Comparison of ENCODE assay signal across 8 cellular contexts in genomic region chr15:74696398-74696729, GRCh38. TPM values are rescaled to one million over a fixed set of nuclear protein-coding genes. Genes with fewer than 3 reads are reported as not detected.
DNase-seq lines count a peak whose midpoint lies in the region; ATAC-seq and TF ChIP-seq lines count a peak whose summit lies in the region.

No MANE protein-coding gene starts in this region.

- no peaks in the 10 kb centered on the region for H3K27me3 ChIP-seq in HUES48 (ENCODE audit: control insufficient read depth, insufficient read depth, low read length)
- H3K27me3 ChIP-seq in naive thymus-derived CD4-positive, alpha-beta T cell (ENCODE audit: control insufficient read depth in 2 of 2, insufficient read depth in 2 of 2, low read length in 2 of 2), result no peaks in the 10 kb centered on the region

- POLR2A ChIA-PET in naive thymus-derived CD4-positive, alpha-beta T cell (lab: Charles Lee), result interaction anchor here (0.7 to 1.1 kb wide), 2 partner anchors 75 to 147 kb away, joined by 3 read pairs; partner anchors contain the start of gene ULK3

- H3K4me3 ChIP-seq in AG10803 (ENCODE audit: low read length) (peak overlapping the region; percentile 95), HUES48 (ENCODE audit: low read depth, low read length) (peak overlapping the region; percentile 97)
- peak overlapping the region; percentile 71 for H3K4me3 ChIP-seq in naive thymus-derived CD4-positive, alpha-beta T cell (ENCODE audit: low read length)

- peaks cover 10% of the 10 kb centered on the region for H3K27me3 Mint-ChIP-seq in chondrocyte (ENCODE audit: low read depth)
- peaks cover 0 to 3% (median 0%) of the 10 kb centered on the region in 5 donors for H3K27me3 Mint-ChIP-seq in naive thymus-derived CD4-positive, alpha-beta T cell

- DNase-seq in AG10803 (ENCODE audit: low read depth) (no peak), chondrocyte (ENCODE audit: low spot score) (no peak), midbrain (lab: John Stamatoyannopoulos, UW) (no peak)
- no peak for DNase-seq in naive thymus-derived CD4-positive, alpha-beta T cell
- DNase-seq in NK-92 treated with Interleukin-12 subunit alpha and Interleukin-12 subunit beta, amount 100 ng/mL, for 24 hours (lab: John Stamatoyannopoulos, UW), result no peak

- H3K27ac Mint-ChIP-seq in chondrocyte (ENCODE audit: unreplicated experiment), result peak overlapping the region; percentile 100
- H3K27ac Mint-ChIP-seq in naive thymus-derived CD4-positive, alpha-beta T cell, result peak overlapping the region; percentile 97 to 100 (median 99)

- H3K9me3 ChIP-seq in HUES48 (ENCODE audit: control insufficient read depth, insufficient read depth, low read length), result no peaks in the 10 kb centered on the region
- no peaks in the 10 kb centered on the region for H3K9me3 ChIP-seq in naive thymus-derived CD4-positive, alpha-beta T cell (ENCODE audit: control insufficient read depth in 2 of 3, low read length in 3 of 3)

- intact Hi-C loops in naive thymus-derived CD4-positive, alpha-beta T cell (cut with micrococcal nuclease), result loop anchor here (1.0 to 10.0 kb wide), 7 partner anchors 30 to 931 kb away; partner anchors contain the start of genes ARID3B (in 1 of the 2), CLK3 (in 1 of the 2), COX5A (in 1 of the 2) and SNUPN (in 1 of the 2)

- H3K4me3 Mint-ChIP-seq in chondrocyte (ENCODE audit: unreplicated experiment), result peak overlapping the region; percentile 100
- H3K4me3 Mint-ChIP-seq in naive thymus-derived CD4-positive, alpha-beta T cell, result peak overlapping the region; percentile 96 to 100 (median 100)

- peak overlapping the region; percentile 76 for H3K27ac ChIP-seq in HUES48 (ENCODE audit: low read depth, low read length)
- H3K27ac ChIP-seq in naive thymus-derived CD4-positive, alpha-beta T cell (ENCODE audit: low read depth, low read length), result peak overlapping the region; percentile 86

- no peaks in the 10 kb centered on the region for H3K9me3 Mint-ChIP-seq in chondrocyte (ENCODE audit: low read depth)
- peaks cover 0 to 3% (median 0%) of the 10 kb centered on the region in 11 donors for H3K9me3 Mint-ChIP-seq in naive thymus-derived CD4-positive, alpha-beta T cell

- peak; percentile 6 for ATAC-seq in naive thymus-derived CD4-positive, alpha-beta T cell
- ATAC-seq in GM18858 (IDR thresholded peaks at IDR 0.05; ENCODE audit: unreplicated experiment) (no peak), esophagus mucosa (no peak)

- CTCF ChIA-PET in naive thymus-derived CD4-positive, alpha-beta T cell (lab: Charles Lee), result no interaction called here

- peaks cover 2% of the 10 kb centered on the region for H3K36me3 Mint-ChIP-seq in chondrocyte (ENCODE audit: low read depth)
- H3K36me3 Mint-ChIP-seq in naive thymus-derived CD4-positive, alpha-beta T cell, result peaks cover 0 to 2% (median 0%) of the 10 kb centered on the region in 5 donors

- no peak for TF ChIP-seq CTCF in AG10803 (conservative IDR thresholded peaks at IDR 0.05; ENCODE audit: low read length)
- TF ChIP-seq CTCF in chondrocyte (IDR thresholded peaks at IDR 0.05), result no peak

- H3K4me1 ChIP-seq in HUES48 (ENCODE audit: control insufficient read depth, insufficient read depth, low read length), result 0 out of 2 replicates have a peak, but pooled peaks cover 4% of the 10 kb centered on the region
- peaks cover 12 to 14% of the 10 kb centered on the region in 2 donors for H3K4me1 ChIP-seq in naive thymus-derived CD4-positive, alpha-beta T cell (ENCODE audit: control insufficient read depth in 2 of 2, insufficient read depth in 2 of 2, low read length in 2 of 2)

- H3K36me3 ChIP-seq in HUES48 (ENCODE audit: control insufficient read depth, insufficient read depth, low read length), result no peaks in the 10 kb centered on the region
- peaks cover 0 to 7% (median 0%) of the 10 kb centered on the region in 3 experiments for H3K36me3 ChIP-seq in naive thymus-derived CD4-positive, alpha-beta T cell (ENCODE audit: control insufficient read depth in 2 of 3, insufficient read depth in 3 of 3, low read length in 3 of 3)

- H3K4me1 Mint-ChIP-seq in chondrocyte (ENCODE audit: low read depth), result peaks cover 40% of the 10 kb centered on the region
- peaks cover 27 to 49% (median 48%) of the 10 kb centered on the region in 7 donors for H3K4me1 Mint-ChIP-seq in naive thymus-derived CD4-positive, alpha-beta T cell

- H3K9ac ChIP-seq in HUES48 (ENCODE audit: low read depth, low read length), result peak overlapping the region; percentile 91

RNA-seq across cellular contexts. Expression of gene EDC3, which starts 0.5 kb away (rescaled TPM):
- total RNA-seq in chondrocyte (32.8 to 46.0 TPM (median 41.0 TPM) in 3 replicates), esophagus mucosa (21.3 TPM)
- 10 to 100 TPM; 29.0 to 45.3 (median 38.7) TPM for total RNA-seq in naive thymus-derived CD4-positive, alpha-beta T cell
- polyA plus RNA-seq in naive thymus-derived CD4-positive, alpha-beta T cell, result 10 to 100 TPM; 25.3 to 34.2 TPM

RNA-seq across cellular contexts. Expression of gene CYP1A1, which starts 29.0 kb away (rescaled TPM):
- total RNA-seq in chondrocyte, result 0.22 to 0.67 TPM (median 0.27 TPM) in 3 replicates
- total RNA-seq in naive thymus-derived CD4-positive, alpha-beta T cell, result under 1 TPM in 1 of 5 experiments, not detected in 4; 0.63 TPM
- not detected for polyA plus RNA-seq in naive thymus-derived CD4-positive, alpha-beta T cell
- total RNA-seq in esophagus mucosa, result not detected

RNA-seq across cellular contexts. Expression of gene CYP1A2, which starts 52.3 kb away (rescaled TPM):
- total RNA-seq in chondrocyte (not detected in 3 replicates), esophagus mucosa (not detected)
- not detected for total RNA-seq in naive thymus-derived CD4-positive, alpha-beta T cell
- not detected for polyA plus RNA-seq in naive thymus-derived CD4-positive, alpha-beta T cell
